24 cellular contexts compared by ENCODE assay signal in genomic region chr9:36080519-36080918, GRCh38.
"Had no signal": no experiment of that assay in that cellular context is flagged by ENCODE, and none has a peak within 500 bp of the region (broad histone marks: within the 10 kb centered on the region; RNA-seq: fewer than 3 reads in every experiment).

No MANE protein-coding gene starts in this region.

- H3K27me3 ChIP-seq: foreskin keratinocyte, sigmoid colon, stomach, suprapubic skin, tibial nerve had no signal

- H3K27ac ChIP-seq: foreskin keratinocyte, lower lobe of right lung, sigmoid colon, stomach, suprapubic skin, tibial nerve, WERI-Rb-1 had no signal

- ATAC-seq: activated CD8-positive, alpha-beta memory T cell treated with anti-CD3 and anti-CD28 coated beads, Interleukin-2, amount 10 ng/mL, durations not matched to agents 7 days and 5 days; activated CD8-positive, alpha-beta T cell treated with anti-CD3 and anti-CD28 coated beads for 36 hours; activated naive CD8-positive, alpha-beta T cell treated with anti-CD3 and anti-CD28 coated beads, Interleukin-2, amount 50 U/mL, for 24 hours; foreskin keratinocyte; left colon; lower lobe of right lung; stimulated activated memory B cell treated with anti-CD40 and anti-IgM and Interleukin-4, amounts not matched to agents 10 μg/mL and 1 μg/mL and 100 μg/mL, for 72 hours had no signal

- H3K9me3 ChIP-seq: lower lobe of right lung, sigmoid colon, stomach, suprapubic skin, tibial nerve had no signal

- H3K4me3 ChIP-seq: lower lobe of right lung, sigmoid colon, smooth muscle cell, stomach, suprapubic skin, tibial nerve had no signal

- DNase-seq: activated CD4-positive, alpha-beta T cell treated with anti-CD3 and anti-CD28 coated beads, Interleukin-2, amount 10 ng/mL, durations not matched to agents 7 days and 5 days; activated CD4-positive, CD25-positive, alpha-beta regulatory T cell treated with anti-CD3 and anti-CD28 coated beads, Interleukin-2, amount 50 U/mL, for 72 hours; activated CD8-positive, alpha-beta memory T cell treated with anti-CD3 and anti-CD28 coated beads, Interleukin-2, amount 10 ng/mL, durations not matched to agents 7 days and 5 days; activated CD8-positive, alpha-beta T cell treated with anti-CD3 and anti-CD28 coated beads for 36 hours; activated gamma-delta T cell; activated naive CD4-positive, alpha-beta T cell treated with anti-CD3 and anti-CD28 coated beads, Interleukin-2, amount 50 U/mL, for 16 hours; activated naive CD8-positive, alpha-beta T cell treated with anti-CD3 and anti-CD28 coated beads, Interleukin-2, amount 50 U/mL, for 24 hours; activated T-cell treated with anti-CD3 and anti-CD28 coated beads for 4 hours; anterior cingulate cortex; central memory CD4-positive, alpha-beta T cell; effector memory CD4-positive, alpha-beta T cell; foreskin keratinocyte; left colon; lower lobe of right lung; naive B cell; nucleus accumbens; sigmoid colon; stimulated activated CD4-positive, alpha-beta T cell treated with anti-CD3 and anti-CD28 coated beads, Interleukin-15, amount 100 ng/mL, for 24 hours; stomach; WERI-Rb-1 had no signal

- H3K4me2 ChIP-seq: smooth muscle cell had no signal

- H3K36me3 ChIP-seq: lower lobe of right lung, WERI-Rb-1 had no signal

- H3K4me1 ChIP-seq: foreskin keratinocyte, lower lobe of right lung, stomach, suprapubic skin, tibial nerve had no signal
